Comparison of ENCODE assay signal across 19 cellular contexts in genomic region chr17:61168506-61168905, GRCh38.
DNase-seq lines count a peak whose midpoint lies in the region; ATAC-seq, FAIRE-seq and TF ChIP-seq lines count a peak whose summit lies in the region.
"Had no signal": no experiment of that assay in that cellular context is flagged by ENCODE, and none has a peak within 500 bp of the region (broad histone marks: within the 10 kb centered on the region; RNA-seq: fewer than 3 reads in every experiment).

No MANE protein-coding gene starts in this region.

- H3K9me3 Mint-ChIP-seq in activated T-helper 17 cell treated with anti-CD3 and anti-CD28 coated beads, Interleukin-2, amount 50 U/mL, for 72 hours: peaks cover 4% of the 10 kb centered on the region
- H3K9me3 Mint-ChIP-seq in HFFc6: no peaks in the 10 kb centered on the region

- no TSS peak for BruUV-seq in HepG2 (replicated peaks; lab: Mats Ljungman, UMichigan)

- POLR2A ChIA-PET in HepG2 (lab: Yijun Ruan, JAX): no interaction called here

- no peaks in the 10 kb centered on the region; the same call in 1 of the 2 replicates for H3K9me3 ChIP-seq in HepG2 (ENCODE audit: low read length)
- H3K9me3 ChIP-seq in right lobe of liver: no peaks in the 10 kb centered on the region

- in situ Hi-C loops in HepG2 (cut with HindIII; ENCODE audit: extremely low pct_ligation_motif_present, low pct_unique_long_range_greater_than_20kb): no loop called here

- no peak overlapping the region for H3K4me3 ChIP-seq in HepG2 (replicated peaks in 1 of 3; ENCODE audit: insufficient read depth in 1 of 3, low read depth in 2 of 3, low read length in 3 of 3)
- H3K4me3 ChIP-seq in right lobe of liver: no peak overlapping the region

- H3K27ac Mint-ChIP-seq in activated T-helper 17 cell treated with anti-CD3 and anti-CD28 coated beads, Interleukin-2, amount 50 U/mL, for 72 hours: no peak overlapping the region
- H3K27ac Mint-ChIP-seq in HFFc6: no peak overlapping the region
- H3K27ac Mint-ChIP-seq: type B pancreatic cell had no signal

- CTCF ChIA-PET in HepG2 (lab: Yijun Ruan, JAX; ENCODE audit: low intra/inter-chr PET ratio, low total read pairs): no interaction called here

- no peaks in the 10 kb centered on the region for H3K4me1 Mint-ChIP-seq in activated T-helper 17 cell treated with anti-CD3 and anti-CD28 coated beads, Interleukin-2, amount 50 U/mL, for 72 hours
- no peaks in the 10 kb centered on the region for H3K4me1 Mint-ChIP-seq in HFFc6 (ENCODE audit: low read depth)

- no peak for ATAC-seq in HepG2
- no peak for ATAC-seq in right lobe of liver
- peak; percentile 28 for ATAC-seq in activated T-helper 17 cell treated with anti-CD3 and anti-CD28 coated beads, Interleukin-2, amount 50 U/mL, for 72 hours (replicated peaks)
- ATAC-seq in HG03045 (IDR thresholded peaks at IDR 0.05; ENCODE audit: unreplicated experiment): no peak
- ATAC-seq in HG03565 (IDR thresholded peaks at IDR 0.05; ENCODE audit: unreplicated experiment): no peak
- ATAC-seq: HCT116, right cardiac atrium had no signal

- H3K36me3 Mint-ChIP-seq in activated T-helper 17 cell treated with anti-CD3 and anti-CD28 coated beads, Interleukin-2, amount 50 U/mL, for 72 hours (ENCODE audit: low read depth): no peaks in the 10 kb centered on the region
- peaks cover 13% of the 10 kb centered on the region for H3K36me3 Mint-ChIP-seq in HFFc6 (ENCODE audit: low read depth)

- no peak overlapping the region for H3K4me3 Mint-ChIP-seq in activated T-helper 17 cell treated with anti-CD3 and anti-CD28 coated beads, Interleukin-2, amount 50 U/mL, for 72 hours
- H3K4me3 Mint-ChIP-seq in HFFc6: no peak overlapping the region
- H3K4me3 Mint-ChIP-seq: type B pancreatic cell had no signal

- FAIRE-seq in HepG2 (lab: Jason Lieb, UNC): no peak

- H3K27ac ChIP-seq in HepG2 (ENCODE audit: extremely low read length, insufficient read depth, low read length) (no peak overlapping the region), right lobe of liver (no peak overlapping the region)

- intact Hi-C loops in HepG2 (cut with micrococcal nuclease; ENCODE audit: unreplicated experiment): no loop called here
- intact Hi-C loops in right lobe of liver (cut with DNase I): no loop called here

- TF ChIP-seq POLR2A in HepG2 (IDR thresholded peaks at IDR 0.05; ENCODE audit: insufficient read depth in 1 of 2, low read depth in 2 of 2, low read length in 2 of 2) (no peak), right lobe of liver (IDR thresholded peaks at IDR 0.05) (no peak)

- DNase-seq in HepG2 (ENCODE audit: low spot score) (no peak), right lobe of liver (no peak), iris pigment epithelial cell (ENCODE audit: low read depth) (peak; percentile 58), NCI-H1694 treated with DMSO at 0.1 percent for 48 hours (lab: John Stamatoyannopoulos, UW) (no peak), HFFc6 (no peak)
- DNase-seq: activated CD4-positive, alpha-beta T cell treated with anti-CD3 and anti-CD28 coated beads for 48 hours; activated gamma-delta T cell; amniotic stem cell; central memory CD4-positive, alpha-beta T cell; NCI-H2081; NCI-H524; nucleus accumbens; right cardiac atrium; stimulated activated naive CD4-positive, alpha-beta T cell treated with Interleukin-2 at 50 U/mL for 16 hours had no signal

- H3K27me3 ChIP-seq in HepG2 (ENCODE audit: control insufficient read depth in 1 of 2, insufficient read depth in 2 of 2, low read length in 2 of 2) (no peaks in the 10 kb centered on the region), right lobe of liver (no peaks in the 10 kb centered on the region)

- no peaks in the 10 kb centered on the region for H3K79me2 ChIP-seq in HepG2 (ENCODE audit: insufficient read depth, low read length)

- no peaks in the 10 kb centered on the region for H3K36me3 ChIP-seq in HepG2 (replicated peaks in 1 of 2; ENCODE audit: control insufficient read depth in 1 of 2, insufficient read depth in 2 of 2, low read length in 2 of 2)
- no peaks in the 10 kb centered on the region for H3K36me3 ChIP-seq in right lobe of liver

- no peaks in the 10 kb centered on the region for H3K27me3 Mint-ChIP-seq in activated T-helper 17 cell treated with anti-CD3 and anti-CD28 coated beads, Interleukin-2, amount 50 U/mL, for 72 hours
- H3K27me3 Mint-ChIP-seq in HFFc6 (ENCODE audit: insufficient read depth): peaks cover 2% of the 10 kb centered on the region; the same call in 1 of the 2 replicates
- H3K27me3 Mint-ChIP-seq: type B pancreatic cell had no signal

- H3K4me1 ChIP-seq in HepG2 (ENCODE audit: insufficient read depth, low read length) (no peaks in the 10 kb centered on the region), right lobe of liver (no peaks in the 10 kb centered on the region)

- whole genome bisulfite sequencing in HepG2 (ENCODE audit: low lambda C conversion rate): 67% methylated on average over 2 of the region's 2 CpGs
- 86% methylated on average over 2 of the region's 2 CpGs for WGBS in right lobe of liver (ENCODE audit: insufficient coverage, low coverage, low lambda C conversion rate, missing lambda C conversion rate)

- no peak for TF ChIP-seq RAD21 in HepG2 (CRISPR knock-in tag; IDR thresholded peaks at IDR 0.05)

- H4K20me1 ChIP-seq in HepG2 (ENCODE audit: insufficient read depth, low read length): no peaks in the 10 kb centered on the region

- no peak overlapping the region for H3K9ac ChIP-seq in HepG2 (ENCODE audit: insufficient read depth, low read depth, low read length)

- no peak overlapping the region for H2AFZ ChIP-seq in HepG2 (ENCODE audit: low read length)

- TF ChIP-seq CTCF in HepG2 (CRISPR knock-in tag; IDR thresholded peaks at IDR 0.05) (no peak), right lobe of liver (IDR thresholded peaks at IDR 0.05) (no peak), HFFc6 (IDR thresholded peaks at IDR 0.05) (no peak)

- H3K4me2 ChIP-seq in HepG2 (ENCODE audit: low read depth, low read length): no peak overlapping the region

- no peak for TF ChIP-seq EP300 in HepG2 (IDR thresholded peaks at IDR 0.05; ENCODE audit: low read depth in 2 of 2, low read length in 2 of 2)
- no peak for TF ChIP-seq EP300 in HepG2 (CRISPR knock-in tag; IDR thresholded peaks at IDR 0.05; ENCODE audit: borderline replicate concordance)

TF ChIP-seq in HepG2, 621 proteins besides CTCF, POLR2A, EP300 and RAD21:
- TF ChIP-seq MAFK (conservative IDR thresholded peaks at IDR 0.05 in 1 of 2, IDR thresholded peaks at IDR 0.05 in 1 of 2; ENCODE audit: low read length in 2 of 2): 0 out of 4 replicates have a peak, but pooled peaks have one; percentile 8 to 9
- TF ChIP-seq GTF3A (CRISPR knock-in tag; conservative IDR thresholded peaks at IDR 0.05): no peak
